ENCODE assay signal across 12 cellular contexts in the genomic region with DNA sequence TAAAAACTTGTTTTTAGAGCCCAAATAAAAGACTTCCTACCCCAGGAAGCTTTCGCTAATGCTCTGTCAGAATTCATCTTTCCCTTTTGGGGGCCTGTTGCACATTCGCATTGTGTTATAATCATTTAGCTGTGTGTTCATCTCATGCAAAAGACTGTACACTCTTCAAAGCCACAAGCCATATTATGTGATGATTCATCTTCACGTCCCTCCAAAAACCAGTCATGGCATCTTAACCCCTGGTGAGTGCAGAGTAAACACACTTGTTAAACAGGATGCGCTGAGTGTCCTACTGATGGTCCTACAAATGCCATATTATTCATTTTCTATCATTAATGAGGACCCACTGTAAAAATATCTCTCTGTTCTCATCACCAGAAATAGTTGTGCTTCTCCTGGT.
A peak's percentile ranks its signal among the peaks of the same experiment; 100 is the strongest.
DNase-seq lines count a peak whose midpoint lies in the region; ATAC-seq lines count a peak whose summit lies in the region.
"Had no signal": no experiment of that assay in that cellular context is flagged by ENCODE, and none has a peak within 500 bp of the region (broad histone marks: within the 10 kb centered on the region; RNA-seq: fewer than 3 reads in every experiment).

No MANE protein-coding gene starts in this region.

- ATAC-seq in HG02885 (IDR thresholded peaks at IDR 0.05; ENCODE audit: poor library complexity, unreplicated experiment) = no peak
- no peak for ATAC-seq in GM21619 (IDR thresholded peaks at IDR 0.05; ENCODE audit: unreplicated experiment)
- ATAC-seq: T-helper 17 cell had no signal

- DNase-seq in DMS79 treated with DMSO at 0.1 percent for 48 hours (lab: John Stamatoyannopoulos, UW) (peak; percentile 6), HT1080 (ENCODE audit: low read depth) (peak; percentile 91), amniotic epithelial cell (ENCODE audit: low read depth) (peak; percentile 88), kidney glomerular epithelial cell (lab: John Stamatoyannopoulos, UW) (peak; percentile 32), NCI-H2107 treated with DMSO at 0.1 percent for 48 hours (lab: John Stamatoyannopoulos, UW; ENCODE audit: unreplicated experiment) (no peak)
- DNase-seq in activated T-cell treated with anti-CD3 and anti-CD28 coated beads, Interleukin-2, amount 50 U/mL, for 48 hours = no peak
- DNase-seq: activated naive CD4-positive, alpha-beta T cell treated with Interleukin-2 at 50 U/mL for 16 hours; KBM-7; naive B cell; T-helper 17 cell had no signal

Comparison
In these comparisons a context has a peak if more than half of its experiments do, and no peak if none do; other contexts are left out.
1. DNase-seq: peak in DMS79 treated with DMSO at 0.1 percent for 48 hours (single experiment), HT1080 (single experiment), amniotic epithelial cell (single experiment) and kidney glomerular epithelial cell (single experiment); none in NCI-H2107 treated with DMSO at 0.1 percent for 48 hours (single experiment) and activated T-cell treated with anti-CD3 and anti-CD28 coated beads, Interleukin-2, amount 50 U/mL, for 48 hours (0 of 2).